In the genomic region with DNA sequence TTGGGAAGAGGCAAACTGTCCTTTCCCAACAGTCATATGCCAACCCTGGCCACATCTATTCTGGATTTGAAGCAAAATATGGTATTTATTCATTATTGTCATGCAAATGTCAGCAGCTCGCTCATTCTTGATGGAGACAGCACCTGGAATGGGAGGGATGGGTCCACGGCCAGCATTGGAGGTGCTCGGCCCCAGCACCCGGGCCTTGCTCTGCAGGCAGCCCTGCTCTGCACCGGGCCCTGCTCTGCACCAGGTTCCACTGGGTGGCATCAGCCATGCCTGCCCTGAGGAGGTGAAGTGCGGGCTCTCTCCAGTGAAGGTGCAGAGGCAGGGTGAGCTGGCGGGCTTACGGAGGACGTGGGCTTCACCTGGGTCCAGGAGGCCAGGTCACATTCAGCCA, we compare ENCODE assay signal across 1 cellular context.
TF ChIP-seq lines count a peak whose summit lies in the region.

No MANE protein-coding gene starts in this region.

TF ChIP-seq in WTC11, 78 proteins besides CTCF, POLR2A, EP300 and RAD21 (continued from another document):
- TF ChIP-seq, protein P1, sequence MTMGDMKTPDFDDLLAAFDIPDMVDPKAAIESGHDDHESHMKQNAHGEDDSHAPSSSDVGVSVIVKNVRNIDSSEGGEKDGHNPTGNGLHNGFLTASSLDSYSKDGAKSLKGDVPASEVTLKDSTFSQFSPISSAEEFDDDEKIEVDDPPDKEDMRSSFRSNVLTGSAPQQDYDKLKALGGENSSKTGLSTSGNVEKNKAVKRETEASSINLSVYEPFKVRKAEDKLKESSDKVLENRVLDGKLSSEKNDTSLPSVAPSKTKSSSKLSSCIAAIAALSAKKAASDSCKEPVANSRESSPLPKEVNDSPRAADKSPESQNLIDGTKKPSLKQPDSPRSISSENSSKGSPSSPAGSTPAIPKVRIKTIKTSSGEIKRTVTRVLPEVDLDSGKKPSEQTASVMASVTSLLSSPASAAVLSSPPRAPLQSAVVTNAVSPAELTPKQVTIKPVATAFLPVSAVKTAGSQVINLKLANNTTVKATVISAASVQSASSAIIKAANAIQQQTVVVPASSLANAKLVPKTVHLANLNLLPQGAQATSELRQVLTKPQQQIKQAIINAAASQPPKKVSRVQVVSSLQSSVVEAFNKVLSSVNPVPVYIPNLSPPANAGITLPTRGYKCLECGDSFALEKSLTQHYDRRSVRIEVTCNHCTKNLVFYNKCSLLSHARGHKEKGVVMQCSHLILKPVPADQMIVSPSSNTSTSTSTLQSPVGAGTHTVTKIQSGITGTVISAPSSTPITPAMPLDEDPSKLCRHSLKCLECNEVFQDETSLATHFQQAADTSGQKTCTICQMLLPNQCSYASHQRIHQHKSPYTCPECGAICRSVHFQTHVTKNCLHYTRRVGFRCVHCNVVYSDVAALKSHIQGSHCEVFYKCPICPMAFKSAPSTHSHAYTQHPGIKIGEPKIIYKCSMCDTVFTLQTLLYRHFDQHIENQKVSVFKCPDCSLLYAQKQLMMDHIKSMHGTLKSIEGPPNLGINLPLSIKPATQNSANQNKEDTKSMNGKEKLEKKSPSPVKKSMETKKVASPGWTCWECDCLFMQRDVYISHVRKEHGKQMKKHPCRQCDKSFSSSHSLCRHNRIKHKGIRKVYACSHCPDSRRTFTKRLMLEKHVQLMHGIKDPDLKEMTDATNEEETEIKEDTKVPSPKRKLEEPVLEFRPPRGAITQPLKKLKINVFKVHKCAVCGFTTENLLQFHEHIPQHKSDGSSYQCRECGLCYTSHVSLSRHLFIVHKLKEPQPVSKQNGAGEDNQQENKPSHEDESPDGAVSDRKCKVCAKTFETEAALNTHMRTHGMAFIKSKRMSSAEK (CRISPR knock-in tag; IDR thresholded peaks at IDR 0.05; ENCODE audit: borderline replicate concordance) = no peak
- no peak for TF ChIP-seq ESRRA (CRISPR knock-in tag; IDR thresholded peaks at IDR 0.05; ENCODE audit: borderline replicate concordance)
- TF ChIP-seq, protein P2, sequence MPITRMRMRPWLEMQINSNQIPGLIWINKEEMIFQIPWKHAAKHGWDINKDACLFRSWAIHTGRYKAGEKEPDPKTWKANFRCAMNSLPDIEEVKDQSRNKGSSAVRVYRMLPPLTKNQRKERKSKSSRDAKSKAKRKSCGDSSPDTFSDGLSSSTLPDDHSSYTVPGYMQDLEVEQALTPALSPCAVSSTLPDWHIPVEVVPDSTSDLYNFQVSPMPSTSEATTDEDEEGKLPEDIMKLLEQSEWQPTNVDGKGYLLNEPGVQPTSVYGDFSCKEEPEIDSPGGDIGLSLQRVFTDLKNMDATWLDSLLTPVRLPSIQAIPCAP (CRISPR knock-in tag; IDR thresholded peaks at IDR 0.05) = no peak
- no peak for TF ChIP-seq EMX1 (CRISPR knock-in tag; IDR thresholded peaks at IDR 0.05)
- TF ChIP-seq, protein P3, sequence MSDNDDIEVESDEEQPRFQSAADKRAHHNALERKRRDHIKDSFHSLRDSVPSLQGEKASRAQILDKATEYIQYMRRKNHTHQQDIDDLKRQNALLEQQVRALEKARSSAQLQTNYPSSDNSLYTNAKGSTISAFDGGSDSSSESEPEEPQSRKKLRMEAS (CRISPR knock-in tag; IDR thresholded peaks at IDR 0.05) = no peak
TF ChIP-seq in WTC11: peak in this region for 0.
